8 cellular contexts compared by ENCODE assay signal in genomic region chr6:55240975-55241605, GRCh38.
A peak's percentile ranks its signal among the peaks of the same experiment; 100 is the strongest.
DNase-seq lines count a peak whose midpoint lies in the region; ATAC-seq and TF ChIP-seq lines count a peak whose summit lies in the region.
"Not testable (repeated sequence)": the region's sequence is repeated elsewhere in the genome, so short reads cannot be mapped to it uniquely, and the experiment has no call there.

No MANE protein-coding gene starts in this region.

- H3K4me3 Mint-ChIP-seq in mesothelial cell of epicardium = not testable (repeated sequence)

- TF ChIP-seq EP300 in gastroesophageal sphincter (IDR thresholded peaks at IDR 0.05); tibial nerve (IDR thresholded peaks at IDR 0.05): not testable (repeated sequence)

- WGBS in gastroesophageal sphincter (ENCODE audit: low coverage in 1 of 2), 2 donors = 37 to 61% methylated on average over 5 of the region's 6 CpGs
- 52 to 56% methylated on average over 6 of the region's 6 CpGs for WGBS in tibial nerve, 2 donors

- not testable (repeated sequence) for ATAC-seq in gastroesophageal sphincter

- H3K9me3 ChIP-seq in HEK293 (ENCODE audit: control insufficient read depth, insufficient read depth, low read depth, low read length); breast epithelium; gastroesophageal sphincter; tibial nerve: not testable (repeated sequence)

- CTCF ChIA-PET in HEK293 (lab: Yijun Ruan, JAX) = interaction anchor here (0.7 to 1.1 kb wide), 2 partner anchors 521 to 544 kb away, joined by 3 read pairs; no protein-coding TSS in a partner anchor
- CTCF ChIA-PET in RWPE1 (lab: Yijun Ruan, JAX) = not testable (repeated sequence)

- H3K4me1 ChIP-seq in HEK293 (ENCODE audit: control insufficient read depth, insufficient read depth, low read length); breast epithelium; gastroesophageal sphincter; tibial nerve: not testable (repeated sequence)

- H3K9me3 Mint-ChIP-seq in mesothelial cell of epicardium = not testable (repeated sequence)

- not testable (repeated sequence) for H3K27me3 Mint-ChIP-seq in mesothelial cell of epicardium (ENCODE audit: low read depth)

- DNase-seq in D341Med (ENCODE audit: low spot score) (peak; percentile 20), NCI-H1417 (lab: John Stamatoyannopoulos, UW) (peak in 2 of 3 experiments; percentile 14 to 64), RWPE1 (ENCODE audit: low spot score) (peak; percentile 19)
- not testable (repeated sequence) for DNase-seq in breast epithelium (ENCODE audit: low spot score in 2 of 2); mesothelial cell of epicardium (ENCODE audit: low spot score in 2 of 2, unreplicated experiment in 2 of 2); tibial nerve (ENCODE audit: low spot score in 2 of 2)

- not testable (repeated sequence) for TF ChIP-seq POLR2A in breast epithelium (IDR thresholded peaks at IDR 0.05); gastroesophageal sphincter (IDR thresholded peaks at IDR 0.05); tibial nerve (IDR thresholded peaks at IDR 0.05)

- H3K4me1 Mint-ChIP-seq in mesothelial cell of epicardium = not testable (repeated sequence)

- not testable (repeated sequence) for H3K27ac ChIP-seq in HEK293 (ENCODE audit: extremely low read depth, low read depth, low read length); RWPE1; breast epithelium; gastroesophageal sphincter; tibial nerve

- POLR2A ChIA-PET in HEK293 (lab: Yijun Ruan, JAX); RWPE1 (lab: Yijun Ruan, JAX; ENCODE audit: low non-redundant PET): not testable (repeated sequence)

- not testable (repeated sequence) for H3K36me3 ChIP-seq in HEK293 (ENCODE audit: control insufficient read depth in 2 of 2, insufficient read depth in 1 of 2, low read length in 2 of 2); breast epithelium; gastroesophageal sphincter; tibial nerve

- not testable (repeated sequence) for H3K27me3 ChIP-seq in breast epithelium, gastroesophageal sphincter, tibial nerve

- TF ChIP-seq CTCF in HEK293 (tag by site-specific recombination; IDR thresholded peaks at IDR 0.05) (peak; percentile 13; the same call in 1 of the 2 replicates), RWPE1 (conservative IDR thresholded peaks at IDR 0.05; ENCODE audit: low read depth) (peak; percentile 64), breast epithelium (IDR thresholded peaks at IDR 0.05) (peak in 2 of 3 donors; percentile 17 to 29), gastroesophageal sphincter (IDR thresholded peaks at IDR 0.05) (peak; percentile 15 to 33 (median 26)), mesothelial cell of epicardium (IDR thresholded peaks at IDR 0.05; ENCODE audit: unreplicated experiment) (peak; percentile 72), tibial nerve (IDR thresholded peaks at IDR 0.05) (peak; percentile 19 to 39 (median 33))

- not testable (repeated sequence) for H3K27ac Mint-ChIP-seq in mesothelial cell of epicardium

- intact Hi-C loops in breast epithelium (cut with DNase I; ENCODE audit: low total_unique reads) = not testable (repeated sequence)

- not testable (repeated sequence) for H3K4me3 ChIP-seq in HEK293 (ENCODE audit: low read depth, low read length); breast epithelium; gastroesophageal sphincter; tibial nerve

- H3K36me3 Mint-ChIP-seq in mesothelial cell of epicardium = not testable (repeated sequence)

TF ChIP-seq in HEK293, 187 proteins besides CTCF, POLR2A, EP300 and RAD21:
- TF ChIP-seq ZBTB11 (tag by site-specific recombination; conservative IDR thresholded peaks at IDR 0.05; ENCODE audit: low read depth) (0 out of 2 replicates have a peak, but pooled peaks have one; percentile 34), ZNF18 (tag by site-specific recombination; IDR thresholded peaks at IDR 0.05) (peak; percentile 54; the same call in 1 of the 2 replicates), ZNF654 (tag by site-specific recombination; IDR thresholded peaks at IDR 0.05; ENCODE audit: low read depth) (peak; percentile 70)

Comparison
In these comparisons a context has a peak if more than half of its experiments do, and no peak if none do; other contexts are left out.
1. CTCF ChIP-seq: peak in every context shown above with its lines; median percentile 72 in mesothelial cell of epicardium; 64 in RWPE1; 33 in tibial nerve; 26 in gastroesophageal sphincter; 23 in breast epithelium; 13 in HEK293.